ENCODE assay signal across 9 cellular contexts in genomic region chr5:180328296-180329137, GRCh38. TPM values are rescaled to one million over a fixed set of nuclear protein-coding genes. Genes with fewer than 3 reads are reported as not detected.
DNase-seq lines count a peak whose midpoint lies in the region; ATAC-seq, FAIRE-seq and TF ChIP-seq lines count a peak whose summit lies in the region.
"Had no signal": no experiment of that assay in that cellular context is flagged by ENCODE, and none has a peak within 500 bp of the region (broad histone marks: within the 10 kb centered on the region; RNA-seq: fewer than 3 reads in every experiment).

No MANE protein-coding gene starts in this region.

- H3K4me1 Mint-ChIP-seq in activated naive CD8-positive, alpha-beta T cell treated with anti-CD3 and anti-CD28 coated beads for 36 hours = no peaks in the 10 kb centered on the region

- TF ChIP-seq POLR2A in H54 (IDR thresholded peaks at IDR 0.05; ENCODE audit: low read depth, low read length) = no peak

- H3K27me3 ChIP-seq in SU-DHL-6 (ENCODE audit: low read length) (no peaks in the 10 kb centered on the region), left ventricle myocardium inferior (ENCODE audit: low read depth) (peaks cover 35% of the 10 kb centered on the region)

- H3K4me3 ChIP-seq in SU-DHL-6 (ENCODE audit: insufficient read depth, low read length, poor library complexity, severe bottlenecking) = no peak overlapping the region
- H3K4me3 ChIP-seq in left ventricle myocardium inferior = no peak overlapping the region

- no peaks in the 10 kb centered on the region for H3F3A ChIP-seq in SU-DHL-6 (ENCODE audit: insufficient read depth)

- H3K9me3 ChIP-seq in SU-DHL-6 (ENCODE audit: insufficient read depth, low read length) = no peaks in the 10 kb centered on the region
- no peaks in the 10 kb centered on the region for H3K9me3 ChIP-seq in left ventricle myocardium inferior (replicated peaks)

- H3K27ac Mint-ChIP-seq in activated naive CD8-positive, alpha-beta T cell treated with anti-CD3 and anti-CD28 coated beads for 36 hours = no peak overlapping the region

- H3K9ac ChIP-seq in SU-DHL-6 (ENCODE audit: low read length) = no peak overlapping the region

- no peaks in the 10 kb centered on the region for H3K36me3 Mint-ChIP-seq in activated naive CD8-positive, alpha-beta T cell treated with anti-CD3 and anti-CD28 coated beads for 36 hours

- no peaks in the 10 kb centered on the region for H3K36me3 ChIP-seq in SU-DHL-6 (ENCODE audit: low read length)
- H3K36me3 ChIP-seq in left ventricle myocardium inferior = peaks cover 4% of the 10 kb centered on the region

- H3K4me3 Mint-ChIP-seq in activated naive CD8-positive, alpha-beta T cell treated with anti-CD3 and anti-CD28 coated beads for 36 hours = no peak overlapping the region

- H3K9me3 Mint-ChIP-seq in activated naive CD8-positive, alpha-beta T cell treated with anti-CD3 and anti-CD28 coated beads for 36 hours = no peaks in the 10 kb centered on the region

- H4K20me1 ChIP-seq in SU-DHL-6 (ENCODE audit: low read depth, low read length) = no peaks in the 10 kb centered on the region

- DNase-seq in DMS53 (lab: John Stamatoyannopoulos, UW) (peak; percentile 93), H54 (ENCODE audit: insufficient read length, low spot score) (peak; percentile 45), MV-4-11 (lab: John Stamatoyannopoulos, UW) (peak; percentile 75), left ventricle myocardium inferior (peak; percentile 79), sciatic nerve (ENCODE audit: low spot score) (peak; percentile 89)
- DNase-seq in activated naive CD8-positive, alpha-beta T cell treated with anti-CD3 and anti-CD28 coated beads for 36 hours = peak; percentile 77

- no peak for FAIRE-seq in H54 (lab: Jason Lieb, UNC)

- H2AFZ ChIP-seq in SU-DHL-6 (ENCODE audit: low read depth, low read length, severe bottlenecking) = no peak overlapping the region

- H3K9me2 ChIP-seq in SU-DHL-6 (replicated peaks; ENCODE audit: insufficient read depth, low read length) = no peaks in the 10 kb centered on the region

- intact Hi-C loops in left ventricle myocardium inferior (cut with micrococcal nuclease) = no loop called here
- intact Hi-C loops in sciatic nerve (cut with DNase I) = no loop called here

- peaks cover 6% of the 10 kb centered on the region for H3K4me1 ChIP-seq in left ventricle myocardium inferior

- no peak overlapping the region for H3K4me2 ChIP-seq in SU-DHL-6 (ENCODE audit: low read depth, low read length, poor library complexity, severe bottlenecking)

- H3K79me2 ChIP-seq in SU-DHL-6 (ENCODE audit: insufficient read depth, low read length) = no peaks in the 10 kb centered on the region

- H3K27ac ChIP-seq in SU-DHL-6 (ENCODE audit: low read depth, low read length) = no peak overlapping the region
- H3K27ac ChIP-seq in left ventricle myocardium inferior (replicated peaks) = no peak overlapping the region
- H3K27ac ChIP-seq: epithelial cell of prostate had no signal

- peaks cover 20% of the 10 kb centered on the region for H3K27me3 Mint-ChIP-seq in activated naive CD8-positive, alpha-beta T cell treated with anti-CD3 and anti-CD28 coated beads for 36 hours

- ATAC-seq in sciatic nerve (peak; percentile 46), HG02571 (IDR thresholded peaks at IDR 0.05; ENCODE audit: unreplicated experiment) (no peak)

- TF ChIP-seq CTCF in SU-DHL-6 (IDR thresholded peaks at IDR 0.05; ENCODE audit: insufficient read depth, low read length, poor library complexity, severe bottlenecking) (peak; percentile 80), left ventricle myocardium inferior (IDR thresholded peaks at IDR 0.05; ENCODE audit: borderline replicate concordance) (peak; percentile 76)

RNA-seq across cellular contexts. Expression of gene GFPT2, which starts 24.6 kb away (rescaled TPM):
- total RNA-seq in activated naive CD8-positive, alpha-beta T cell treated with anti-CD3 and anti-CD28 coated beads for 36 hours = under 1 TPM; 0.10 to 0.18 TPM
- 8.4 TPM for total RNA-seq in left ventricle myocardium inferior
- 39.8 TPM for total RNA-seq in sciatic nerve

RNA-seq across cellular contexts. Expression of gene MAPK9, which starts 36.6 kb away (rescaled TPM):
- total RNA-seq in activated naive CD8-positive, alpha-beta T cell treated with anti-CD3 and anti-CD28 coated beads for 36 hours = 10 to 100 TPM; 39.5 to 39.7 TPM
- total RNA-seq in left ventricle myocardium inferior (40.9 TPM), sciatic nerve (34.4 TPM)
